In the genomic region with DNA sequence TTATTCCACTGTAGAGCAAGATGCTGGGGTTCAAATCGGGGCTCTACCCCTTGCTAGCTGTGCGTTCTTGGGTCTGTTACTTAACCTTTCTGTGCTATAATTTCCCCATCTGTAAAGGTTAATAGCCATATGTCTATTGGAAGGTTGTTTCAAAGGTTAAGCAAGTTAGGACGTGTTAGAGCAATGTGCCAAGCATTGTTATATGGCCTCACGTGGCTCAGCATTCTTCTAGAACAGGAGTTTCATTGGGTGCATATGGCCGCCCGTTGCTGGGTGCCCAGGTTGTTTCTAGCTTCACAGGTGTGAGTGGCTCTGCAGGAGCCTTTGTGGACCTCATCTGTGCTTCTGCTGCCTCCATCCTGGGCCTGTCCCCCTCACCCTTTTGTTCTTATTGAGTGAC, we compare ENCODE assay signal across 1 cellular context.
TF ChIP-seq lines count a peak whose summit lies in the region.

No MANE protein-coding gene starts in this region.

TF ChIP-seq in GM23338, 12 proteins besides CTCF, POLR2A, EP300 and RAD21 (continued from another document):
- TF ChIP-seq, protein P1, sequence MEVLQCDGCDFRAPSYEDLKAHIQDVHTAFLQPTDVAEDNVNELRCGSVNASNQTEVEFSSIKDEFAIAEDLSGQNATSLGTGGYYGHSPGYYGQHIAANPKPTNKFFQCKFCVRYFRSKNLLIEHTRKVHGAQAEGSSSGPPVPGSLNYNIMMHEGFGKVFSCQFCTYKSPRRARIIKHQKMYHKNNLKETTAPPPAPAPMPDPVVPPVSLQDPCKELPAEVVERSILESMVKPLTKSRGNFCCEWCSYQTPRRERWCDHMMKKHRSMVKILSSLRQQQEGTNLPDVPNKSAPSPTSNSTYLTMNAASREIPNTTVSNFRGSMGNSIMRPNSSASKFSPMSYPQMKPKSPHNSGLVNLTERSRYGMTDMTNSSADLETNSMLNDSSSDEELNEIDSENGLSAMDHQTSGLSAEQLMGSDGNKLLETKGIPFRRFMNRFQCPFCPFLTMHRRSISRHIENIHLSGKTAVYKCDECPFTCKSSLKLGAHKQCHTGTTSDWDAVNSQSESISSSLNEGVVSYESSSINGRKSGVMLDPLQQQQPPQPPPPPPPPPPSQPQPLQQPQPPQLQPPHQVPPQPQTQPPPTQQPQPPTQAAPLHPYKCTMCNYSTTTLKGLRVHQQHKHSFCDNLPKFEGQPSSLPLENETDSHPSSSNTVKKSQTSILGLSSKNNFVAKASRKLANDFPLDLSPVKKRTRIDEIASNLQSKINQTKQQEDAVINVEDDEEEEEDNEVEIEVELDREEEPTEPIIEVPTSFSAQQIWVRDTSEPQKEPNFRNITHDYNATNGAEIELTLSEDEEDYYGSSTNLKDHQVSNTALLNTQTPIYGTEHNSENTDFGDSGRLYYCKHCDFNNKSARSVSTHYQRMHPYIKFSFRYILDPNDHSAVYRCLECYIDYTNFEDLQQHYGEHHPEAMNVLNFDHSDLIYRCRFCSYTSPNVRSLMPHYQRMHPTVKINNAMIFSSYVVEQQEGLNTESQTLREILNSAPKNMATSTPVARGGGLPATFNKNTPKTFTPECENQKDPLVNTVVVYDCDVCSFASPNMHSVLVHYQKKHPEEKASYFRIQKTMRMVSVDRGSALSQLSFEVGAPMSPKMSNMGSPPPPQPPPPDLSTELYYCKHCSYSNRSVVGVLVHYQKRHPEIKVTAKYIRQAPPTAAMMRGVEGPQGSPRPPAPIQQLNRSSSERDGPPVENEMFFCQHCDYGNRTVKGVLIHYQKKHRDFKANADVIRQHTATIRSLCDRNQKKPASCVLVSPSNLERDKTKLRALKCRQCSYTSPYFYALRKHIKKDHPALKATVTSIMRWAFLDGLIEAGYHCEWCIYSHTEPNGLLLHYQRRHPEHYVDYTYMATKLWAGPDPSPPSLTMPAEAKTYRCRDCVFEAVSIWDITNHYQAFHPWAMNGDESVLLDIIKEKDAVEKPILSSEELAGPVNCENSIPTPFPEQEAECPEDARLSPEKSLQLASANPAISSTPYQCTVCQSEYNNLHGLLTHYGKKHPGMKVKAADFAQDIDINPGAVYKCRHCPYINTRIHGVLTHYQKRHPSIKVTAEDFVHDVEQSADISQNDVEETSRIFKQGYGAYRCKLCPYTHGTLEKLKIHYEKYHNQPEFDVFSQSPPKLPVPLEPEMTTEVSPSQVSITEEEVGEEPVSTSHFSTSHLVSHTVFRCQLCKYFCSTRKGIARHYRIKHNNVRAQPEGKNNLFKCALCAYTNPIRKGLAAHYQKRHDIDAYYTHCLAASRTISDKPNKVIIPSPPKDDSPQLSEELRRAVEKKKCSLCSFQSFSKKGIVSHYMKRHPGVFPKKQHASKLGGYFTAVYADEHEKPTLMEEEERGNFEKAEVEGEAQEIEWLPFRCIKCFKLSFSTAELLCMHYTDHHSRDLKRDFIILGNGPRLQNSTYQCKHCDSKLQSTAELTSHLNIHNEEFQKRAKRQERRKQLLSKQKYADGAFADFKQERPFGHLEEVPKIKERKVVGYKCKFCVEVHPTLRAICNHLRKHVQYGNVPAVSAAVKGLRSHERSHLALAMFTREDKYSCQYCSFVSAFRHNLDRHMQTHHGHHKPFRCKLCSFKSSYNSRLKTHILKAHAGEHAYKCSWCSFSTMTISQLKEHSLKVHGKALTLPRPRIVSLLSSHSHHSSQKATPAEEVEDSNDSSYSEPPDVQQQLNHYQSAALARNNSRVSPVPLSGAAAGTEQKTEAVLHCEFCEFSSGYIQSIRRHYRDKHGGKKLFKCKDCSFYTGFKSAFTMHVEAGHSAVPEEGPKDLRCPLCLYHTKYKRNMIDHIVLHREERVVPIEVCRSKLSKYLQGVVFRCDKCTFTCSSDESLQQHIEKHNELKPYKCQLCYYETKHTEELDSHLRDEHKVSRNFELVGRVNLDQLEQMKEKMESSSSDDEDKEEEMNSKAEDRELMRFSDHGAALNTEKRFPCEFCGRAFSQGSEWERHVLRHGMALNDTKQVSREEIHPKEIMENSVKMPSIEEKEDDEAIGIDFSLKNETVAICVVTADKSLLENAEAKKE (CRISPR knock-in tag; IDR thresholded peaks at IDR 0.05) = no peak
